In genomic region chr3:4966006-4966405, GRCh38 we compare ENCODE assay signal across 7 cellular contexts. TPM values are rescaled to one million over a fixed set of nuclear protein-coding genes. Genes with fewer than 3 reads are reported as not detected.
A peak's percentile ranks its signal among the peaks of the same experiment; 100 is the strongest.
DNase-seq lines count a peak whose midpoint lies in the region; ATAC-seq and TF ChIP-seq lines count a peak whose summit lies in the region.
"Not testable (repeated sequence)": the region's sequence is repeated elsewhere in the genome, so short reads cannot be mapped to it uniquely, and the experiment has no call there.

No MANE protein-coding gene starts in this region.

- TF ChIP-seq CTCF in activated CD8-positive, alpha-beta T cell treated with anti-CD3 and anti-CD28 coated beads for 36 hours (IDR thresholded peaks at IDR 0.05); natural killer cell (IDR thresholded peaks at IDR 0.05): not testable (repeated sequence)

- H3K36me3 ChIP-seq in CD8-positive, alpha-beta memory T cell (ENCODE audit: insufficient read depth, low read length): not testable (repeated sequence)

- CTCF ChIA-PET in CD8-positive, alpha-beta memory T cell (lab: Charles Lee): interaction anchor here (0.6 to 3.2 kb wide), 7 partner anchors 11 to 144 kb away, joined by 3 to 18 read pairs (median 3); partner anchors contain the start of gene BHLHE40
- CTCF ChIA-PET in activated CD8-positive, alpha-beta T cell treated with anti-CD3 and anti-CD28 coated beads for 36 hours (lab: Charles Lee): interaction anchor here (1.3 kb wide), 1 partner anchor 254 kb away, joined by 3 read pairs; no protein-coding TSS in a partner anchor
- CTCF ChIA-PET in activated naive CD4-positive, alpha-beta T cell treated with anti-CD3 and anti-CD28 coated beads, Interleukin-2, amount 10 ng/mL, durations not matched to agents 7 days and 5 days (lab: Charles Lee): interaction anchor here (3.2 kb wide), 1 partner anchor 10 kb away, joined by 10 read pairs; no protein-coding TSS in a partner anchor

- H3K9me3 ChIP-seq in CD8-positive, alpha-beta memory T cell (ENCODE audit: low read length): not testable (repeated sequence)

- peak in 3 of 5 donors; percentile 30 to 70 (median 52) for DNase-seq in CD8-positive, alpha-beta memory T cell
- not testable (repeated sequence) for DNase-seq in T-helper 2 cell treated with Interferon-gamma antibody and Interleukin-4, amounts not matched to agents 5 μg/mL and 100 μg/mL, for 36 hours (ENCODE audit: low spot score)
- peak; percentile 47 for DNase-seq in activated CD8-positive, alpha-beta T cell treated with anti-CD3 and anti-CD28 coated beads for 36 hours
- DNase-seq in activated naive CD4-positive, alpha-beta T cell treated with anti-CD3 and anti-CD28 coated beads, Interleukin-2, amount 10 ng/mL, durations not matched to agents 7 days and 5 days: peak; percentile 73
- peak; percentile 32 to 55 (median 44) for DNase-seq in effector memory CD8-positive, alpha-beta T cell
- peak; percentile 29 for DNase-seq in natural killer cell

- H3K4me3 Mint-ChIP-seq in CD8-positive, alpha-beta memory T cell: peak overlapping the region in 6 of 7 donors; percentile 44 to 83 (median 56)
- peak overlapping the region in 2 of 4 donors; percentile 17 to 76 for H3K4me3 Mint-ChIP-seq in IgD-negative memory B cell
- peak overlapping the region; percentile 15 for H3K4me3 Mint-ChIP-seq in T-helper 2 cell treated with Interferon-gamma antibody and Interleukin-4, amounts not matched to agents 5 μg/mL and 100 μg/mL, for 36 hours
- H3K4me3 Mint-ChIP-seq in activated CD8-positive, alpha-beta T cell treated with anti-CD3 and anti-CD28 coated beads for 36 hours; activated naive CD4-positive, alpha-beta T cell treated with anti-CD3 and anti-CD28 coated beads, Interleukin-2, amount 10 ng/mL, durations not matched to agents 7 days and 5 days: not testable (repeated sequence)
- peak overlapping the region; percentile 45 to 63 for H3K4me3 Mint-ChIP-seq in effector memory CD8-positive, alpha-beta T cell
- H3K4me3 Mint-ChIP-seq in natural killer cell: peak overlapping the region; percentile 58

- POLR2A ChIA-PET in CD8-positive, alpha-beta memory T cell (lab: Charles Lee): interaction anchor here (1.1 to 2.2 kb wide), 3 partner anchors 11 to 144 kb away, joined by 3 to 9 read pairs (median 5); partner anchors contain the start of gene BHLHE40
- POLR2A ChIA-PET in activated CD8-positive, alpha-beta T cell treated with anti-CD3 and anti-CD28 coated beads for 36 hours (lab: Charles Lee): interaction anchor here (1.0 kb wide), 1 partner anchor 11 kb away, joined by 3 read pairs; no protein-coding TSS in a partner anchor

- peak overlapping the region; percentile 63 to 85 (median 84) for H3K27ac Mint-ChIP-seq in CD8-positive, alpha-beta memory T cell
- peak overlapping the region in 2 of 3 donors; percentile 15 to 57 for H3K27ac Mint-ChIP-seq in IgD-negative memory B cell
- H3K27ac Mint-ChIP-seq in T-helper 2 cell treated with Interferon-gamma antibody and Interleukin-4, amounts not matched to agents 5 μg/mL and 100 μg/mL, for 36 hours: not testable (repeated sequence)
- peak overlapping the region; percentile 42 for H3K27ac Mint-ChIP-seq in activated CD8-positive, alpha-beta T cell treated with anti-CD3 and anti-CD28 coated beads for 36 hours
- H3K27ac Mint-ChIP-seq in activated naive CD4-positive, alpha-beta T cell treated with anti-CD3 and anti-CD28 coated beads, Interleukin-2, amount 10 ng/mL, durations not matched to agents 7 days and 5 days: peak overlapping the region; percentile 74
- peak overlapping the region; percentile 63 to 69 for H3K27ac Mint-ChIP-seq in effector memory CD8-positive, alpha-beta T cell
- H3K27ac Mint-ChIP-seq in natural killer cell: peak overlapping the region; percentile 15 to 70

- ATAC-seq in activated CD8-positive, alpha-beta T cell treated with anti-CD3 and anti-CD28 coated beads for 36 hours: peak; percentile 34
- ATAC-seq in effector memory CD8-positive, alpha-beta T cell (replicated peaks): peak; percentile 66
- peak; percentile 49 to 67 (median 59) for ATAC-seq in natural killer cell

- peaks cover 10% of the 10 kb centered on the region for H3K4me1 ChIP-seq in CD8-positive, alpha-beta memory T cell (ENCODE audit: insufficient read depth, low read length)

- intact Hi-C loops in activated CD8-positive, alpha-beta T cell treated with anti-CD3 and anti-CD28 coated beads for 36 hours (cut with micrococcal nuclease); natural killer cell (cut with micrococcal nuclease): not testable (repeated sequence)

- peaks cover 4 to 51% (median 48%) of the 10 kb centered on the region in 5 donors for H3K9me3 Mint-ChIP-seq in CD8-positive, alpha-beta memory T cell
- H3K9me3 Mint-ChIP-seq in IgD-negative memory B cell (peaks cover 2 to 16% (median 12%) of the 10 kb centered on the region in 3 donors), natural killer cell (peaks cover 9 to 17% of the 10 kb centered on the region in 2 donors)
- peaks cover 46% of the 10 kb centered on the region for H3K9me3 Mint-ChIP-seq in T-helper 2 cell treated with Interferon-gamma antibody and Interleukin-4, amounts not matched to agents 5 μg/mL and 100 μg/mL, for 36 hours
- peaks cover 32% of the 10 kb centered on the region for H3K9me3 Mint-ChIP-seq in activated CD8-positive, alpha-beta T cell treated with anti-CD3 and anti-CD28 coated beads for 36 hours
- peaks cover 54% of the 10 kb centered on the region for H3K9me3 Mint-ChIP-seq in activated naive CD4-positive, alpha-beta T cell treated with anti-CD3 and anti-CD28 coated beads, Interleukin-2, amount 10 ng/mL, durations not matched to agents 7 days and 5 days
- H3K9me3 Mint-ChIP-seq in effector memory CD8-positive, alpha-beta T cell: peaks cover 7 to 24% of the 10 kb centered on the region in 2 donors

- H3K27ac ChIP-seq in CD8-positive, alpha-beta memory T cell (ENCODE audit: low read depth, low read length): not testable (repeated sequence)

- H3K36me3 Mint-ChIP-seq in CD8-positive, alpha-beta memory T cell: peaks cover 8 to 45% (median 8%) of the 10 kb centered on the region in 3 donors
- not testable (repeated sequence) for H3K36me3 Mint-ChIP-seq in IgD-negative memory B cell; effector memory CD8-positive, alpha-beta T cell (ENCODE audit: insufficient read depth)
- H3K36me3 Mint-ChIP-seq in T-helper 2 cell treated with Interferon-gamma antibody and Interleukin-4, amounts not matched to agents 5 μg/mL and 100 μg/mL, for 36 hours (ENCODE audit: low read depth): peaks cover 41% of the 10 kb centered on the region
- peaks cover 15% of the 10 kb centered on the region for H3K36me3 Mint-ChIP-seq in activated CD8-positive, alpha-beta T cell treated with anti-CD3 and anti-CD28 coated beads for 36 hours (ENCODE audit: low read depth)
- peaks cover 48% of the 10 kb centered on the region for H3K36me3 Mint-ChIP-seq in activated naive CD4-positive, alpha-beta T cell treated with anti-CD3 and anti-CD28 coated beads, Interleukin-2, amount 10 ng/mL, durations not matched to agents 7 days and 5 days
- H3K36me3 Mint-ChIP-seq in natural killer cell: peaks cover 36% of the 10 kb centered on the region

- H3K27me3 ChIP-seq in CD8-positive, alpha-beta memory T cell (ENCODE audit: insufficient read depth, low read length, poor library complexity, severe bottlenecking): not testable (repeated sequence)

- H3K4me3 ChIP-seq in CD8-positive, alpha-beta memory T cell (ENCODE audit: low read length): not testable (repeated sequence)

- H3K4me1 Mint-ChIP-seq in CD8-positive, alpha-beta memory T cell: peaks cover 27 to 39% (median 32%) of the 10 kb centered on the region in 3 donors
- H3K4me1 Mint-ChIP-seq in IgD-negative memory B cell: peaks cover 7 to 27% (median 21%) of the 10 kb centered on the region in 3 donors
- peaks cover 18% of the 10 kb centered on the region for H3K4me1 Mint-ChIP-seq in T-helper 2 cell treated with Interferon-gamma antibody and Interleukin-4, amounts not matched to agents 5 μg/mL and 100 μg/mL, for 36 hours (ENCODE audit: low read depth)
- H3K4me1 Mint-ChIP-seq in activated CD8-positive, alpha-beta T cell treated with anti-CD3 and anti-CD28 coated beads for 36 hours (ENCODE audit: low read depth): peaks cover 18% of the 10 kb centered on the region
- H3K4me1 Mint-ChIP-seq in activated naive CD4-positive, alpha-beta T cell treated with anti-CD3 and anti-CD28 coated beads, Interleukin-2, amount 10 ng/mL, durations not matched to agents 7 days and 5 days: peaks cover 23% of the 10 kb centered on the region
- peaks cover 16 to 17% of the 10 kb centered on the region in 2 donors for H3K4me1 Mint-ChIP-seq in effector memory CD8-positive, alpha-beta T cell (ENCODE audit: low read depth in 2 of 2)
- H3K4me1 Mint-ChIP-seq in natural killer cell: peaks cover 28 to 33% of the 10 kb centered on the region in 2 donors

- not testable (repeated sequence) for H3K27me3 Mint-ChIP-seq in CD8-positive, alpha-beta memory T cell; IgD-negative memory B cell; T-helper 2 cell treated with Interferon-gamma antibody and Interleukin-4, amounts not matched to agents 5 μg/mL and 100 μg/mL, for 36 hours (ENCODE audit: low read depth); activated CD8-positive, alpha-beta T cell treated with anti-CD3 and anti-CD28 coated beads for 36 hours; activated naive CD4-positive, alpha-beta T cell treated with anti-CD3 and anti-CD28 coated beads, Interleukin-2, amount 10 ng/mL, durations not matched to agents 7 days and 5 days; effector memory CD8-positive, alpha-beta T cell; natural killer cell (ENCODE audit: low read depth in 2 of 2)

RNA-seq across cellular contexts. Expression of gene BHLHE40, which starts 13.2 kb away (rescaled TPM):
- 100 to 1,000 TPM; 174 to 180 TPM for total RNA-seq in CD8-positive, alpha-beta memory T cell
- 24.8 TPM for polyA plus RNA-seq in CD8-positive, alpha-beta memory T cell
- 11.1 TPM for polyA plus RNA-seq in IgD-negative memory B cell
- total RNA-seq in activated CD8-positive, alpha-beta T cell treated with anti-CD3 and anti-CD28 coated beads for 36 hours: 100 to 1,000 TPM; 456 to 470 TPM
- 100 to 1,000 TPM; 512 to 725 (median 719) TPM for total RNA-seq in natural killer cell
